In genomic region chr17:16439303-16439791, GRCh38 we compare ENCODE assay signal across 8 cellular contexts. TPM values are rescaled to one million over a fixed set of nuclear protein-coding genes. Genes with fewer than 3 reads are reported as not detected.
DNase-seq lines count a peak whose midpoint lies in the region; TF ChIP-seq lines count a peak whose summit lies in the region.

No MANE protein-coding gene starts in this region.

- intact Hi-C loops in cardiac septum (cut with DNase I): loop anchor here (2.0 kb wide), 1 partner anchor 59 kb away; the partner anchor contains the start of gene UBB
- intact Hi-C loops in dendritic cell treated with granulocyte-macrophage colony-stimulating factor and Interleukin-4, amounts not matched to agents 40 ng/mL and 50 ng/mL, for 4 days (cut with micrococcal nuclease): loop anchor here (2.0 to 5.0 kb wide), 2 partner anchors 23 to 57 kb away; partner anchors contain the start of gene UBB

- TF ChIP-seq CTCF in cardiac muscle cell (IDR thresholded peaks at IDR 0.05; ENCODE audit: low read depth, low read length): no peak

- no peaks in the 10 kb centered on the region for H3K27me3 Mint-ChIP-seq in dendritic cell treated with granulocyte-macrophage colony-stimulating factor and Interleukin-4, amounts not matched to agents 40 ng/mL and 50 ng/mL, for 4 days

- peak overlapping the region; percentile 72 for H3K4me3 ChIP-seq in cardiac muscle cell
- H3K4me3 ChIP-seq in NT2/D1 (ENCODE audit: insufficient read length, low read depth): peak overlapping the region; percentile 91
- peak overlapping the region; percentile 78 to 82 for H3K4me3 ChIP-seq in mucosa of rectum (ENCODE audit: low read length in 2 of 2)

- H3K4me1 Mint-ChIP-seq in dendritic cell treated with granulocyte-macrophage colony-stimulating factor and Interleukin-4, amounts not matched to agents 40 ng/mL and 50 ng/mL, for 4 days (ENCODE audit: low read depth): peaks cover 75% of the 10 kb centered on the region

- H3K36me3 Mint-ChIP-seq in dendritic cell treated with granulocyte-macrophage colony-stimulating factor and Interleukin-4, amounts not matched to agents 40 ng/mL and 50 ng/mL, for 4 days (ENCODE audit: low read depth): peaks cover 89% of the 10 kb centered on the region

- peaks cover 17% of the 10 kb centered on the region for H3K4me1 ChIP-seq in cardiac muscle cell (ENCODE audit: low read depth)
- H3K4me1 ChIP-seq in NT2/D1 (ENCODE audit: insufficient read depth, insufficient read length): peaks cover 17% of the 10 kb centered on the region
- H3K4me1 ChIP-seq in mucosa of rectum (ENCODE audit: control insufficient read depth in 2 of 2, insufficient read depth in 2 of 2, low read length in 2 of 2): peaks cover 13 to 23% of the 10 kb centered on the region in 2 donors

- H3K27me3 ChIP-seq in cardiac muscle cell (no peaks in the 10 kb centered on the region), NT2/D1 (ENCODE audit: insufficient read depth, insufficient read length) (no peaks in the 10 kb centered on the region), mucosa of rectum (ENCODE audit: control insufficient read depth in 2 of 2, insufficient read depth in 2 of 2, low read length in 2 of 2) (no peaks in the 10 kb centered on the region)

- peak overlapping the region; percentile 96 for H3K4me3 Mint-ChIP-seq in dendritic cell treated with granulocyte-macrophage colony-stimulating factor and Interleukin-4, amounts not matched to agents 40 ng/mL and 50 ng/mL, for 4 days

- H3K9me3 ChIP-seq in cardiac muscle cell (ENCODE audit: low read depth) (no peaks in the 10 kb centered on the region), NT2/D1 (ENCODE audit: insufficient read depth, low read length) (no peaks in the 10 kb centered on the region), mucosa of rectum (ENCODE audit: control insufficient read depth in 2 of 2, low read length in 2 of 2) (no peaks in the 10 kb centered on the region)

- peak overlapping the region; percentile 95 for H3K9ac ChIP-seq in NT2/D1 (ENCODE audit: insufficient read length, low read depth)
- H3K9ac ChIP-seq in mucosa of rectum (ENCODE audit: low read depth in 1 of 2, low read length in 2 of 2): peak overlapping the region; percentile 96 to 97

- H3K27ac Mint-ChIP-seq in dendritic cell treated with granulocyte-macrophage colony-stimulating factor and Interleukin-4, amounts not matched to agents 40 ng/mL and 50 ng/mL, for 4 days: peak overlapping the region; percentile 81

- H3K36me3 ChIP-seq in cardiac muscle cell (peaks cover 26% of the 10 kb centered on the region), NT2/D1 (ENCODE audit: insufficient read depth, insufficient read length, low read length) (peaks cover 55% of the 10 kb centered on the region), mucosa of rectum (ENCODE audit: control insufficient read depth in 2 of 2, insufficient read depth in 2 of 2, low read length in 2 of 2) (peaks cover 34 to 35% of the 10 kb centered on the region in 2 donors)

- peak; percentile 46 to 49 for DNase-seq in cardiac muscle cell (ENCODE audit: low read depth in 1 of 2, low spot score in 1 of 2)
- no peak for DNase-seq in cardiac septum (ENCODE audit: low spot score)
- no peak for DNase-seq in NT2/D1 (ENCODE audit: low read depth, low spot score)
- no peak for DNase-seq in COR-L47 (lab: John Stamatoyannopoulos, UW)
- DNase-seq in NCI-H128 (lab: John Stamatoyannopoulos, UW; ENCODE audit: unreplicated experiment): no peak
- DNase-seq in NCI-H2107 (lab: John Stamatoyannopoulos, UW): no peak

- no peaks in the 10 kb centered on the region for H3K9me3 Mint-ChIP-seq in dendritic cell treated with granulocyte-macrophage colony-stimulating factor and Interleukin-4, amounts not matched to agents 40 ng/mL and 50 ng/mL, for 4 days

- peak overlapping the region; percentile 80 for H3K27ac ChIP-seq in cardiac muscle cell
- peak overlapping the region; percentile 88 for H3K27ac ChIP-seq in mucosa of rectum (ENCODE audit: low read depth in 2 of 2, low read length in 2 of 2)

RNA-seq across cellular contexts. Expression of gene TRPV2, which starts 24.0 kb away (rescaled TPM):
- total RNA-seq in cardiac muscle cell (0.09 and 0.28 TPM in 2 replicates), cardiac septum (9.1 TPM)
- 0.72 and 0.93 TPM in 2 replicates for polyA plus RNA-seq in cardiac muscle cell

RNA-seq across cellular contexts. Expression of gene LRRC75A, which starts 52.6 kb away (rescaled TPM):
- total RNA-seq in cardiac muscle cell (23.1 and 31.3 TPM in 2 replicates), cardiac septum (1.4 TPM)
- polyA plus RNA-seq in cardiac muscle cell: 9.0 and 9.1 TPM in 2 replicates

RNA-seq across cellular contexts. Expression of gene UBB, which starts 58.5 kb away (rescaled TPM):
- total RNA-seq in cardiac muscle cell (1,467 and 1,491 TPM in 2 replicates), cardiac septum (1,552 TPM)
- 1,854 and 2,609 TPM in 2 replicates for polyA plus RNA-seq in cardiac muscle cell

Comparison
In these comparisons a context has a peak if more than half of its experiments do, and no peak if none do; other contexts are left out.
1. DNase-seq: peak in cardiac muscle cell (2 of 2); none in cardiac septum (single experiment), NT2/D1 (single experiment), COR-L47 (single experiment), NCI-H128 (single experiment) and NCI-H2107 (single experiment).
2. Peak in every context shown above with its lines, with median percentiles within 50 percentile points of each other: H3K4me3 ChIP-seq.